17 cellular contexts compared by ENCODE assay signal in genomic region chrX:106955004-106955772, GRCh38. TPM values are rescaled to one million over a fixed set of nuclear protein-coding genes. Genes with fewer than 3 reads are reported as not detected.
A peak's percentile ranks its signal among the peaks of the same experiment; 100 is the strongest.
DNase-seq lines count a peak whose midpoint lies in the region; ATAC-seq and TF ChIP-seq lines count a peak whose summit lies in the region.
"Had no signal": no experiment of that assay in that cellular context is flagged by ENCODE, and none has a peak within 500 bp of the region (broad histone marks: within the 10 kb centered on the region; RNA-seq: fewer than 3 reads in every experiment).

No MANE protein-coding gene starts in this region.

- TF ChIP-seq CTCF in AG04449 (IDR thresholded peaks at IDR 0.05; ENCODE audit: insufficient read depth, low read length, missing control alignments) (no peak), HFFc6 (IDR thresholded peaks at IDR 0.05) (no peak), astrocyte of the spinal cord (IDR thresholded peaks at IDR 0.05; ENCODE audit: low read depth, low read length) (no peak)

- H3K4me3 ChIP-seq in AG04449 (ENCODE audit: low read depth, low read length) (no peak overlapping the region), astrocyte of the spinal cord (ENCODE audit: low read depth, low read length) (no peak overlapping the region)
- H3K4me3 ChIP-seq: body of pancreas had no signal

- no peaks in the 10 kb centered on the region for H3K9me3 Mint-ChIP-seq in HFFc6

- no peak for ATAC-seq in GM19463 (IDR thresholded peaks at IDR 0.05; ENCODE audit: unreplicated experiment)
- no peak for ATAC-seq in GM19455 (IDR thresholded peaks at IDR 0.05; ENCODE audit: unreplicated experiment)
- no peak for ATAC-seq in GM18909 (IDR thresholded peaks at IDR 0.05; ENCODE audit: poor library complexity, unreplicated experiment)
- ATAC-seq: body of pancreas had no signal

- peak overlapping the region; percentile 38 for H3K4me3 Mint-ChIP-seq in HFFc6

- in situ Hi-C loops in astrocyte of the spinal cord (cut with HindIII; ENCODE audit: low sequenced_read_pairs), result no loop called here

- H3K27me3 Mint-ChIP-seq in HFFc6 (ENCODE audit: insufficient read depth), result no peaks in the 10 kb centered on the region; the same call in 1 of the 2 replicates

- peak overlapping the region; percentile 80 for H3K27ac Mint-ChIP-seq in HFFc6

- peaks cover 29% of the 10 kb centered on the region for H3K4me1 Mint-ChIP-seq in HFFc6 (ENCODE audit: low read depth)

- DNase-seq in AG04449 (ENCODE audit: low read depth, low spot score) (peak; percentile 4), HFFc6 (peak; percentile 51), astrocyte of the spinal cord (ENCODE audit: low read depth, low spot score) (peak; percentile 37), kidney glomerular epithelial cell (lab: John Stamatoyannopoulos, UW) (peak; percentile 2), midbrain (lab: John Stamatoyannopoulos, UW) (no peak)
- DNase-seq: body of pancreas, erythroblast, NCI-H2029, NCI-H446, SIG-M5 had no signal

- CTCF ChIA-PET in AG04449 (lab: Yijun Ruan, JAX), result interaction anchor here (1.3 to 2.0 kb wide), 2 partner anchors 11 to 57 kb away, joined by 3 to 7 read pairs; no protein-coding TSS in a partner anchor

- POLR2A ChIA-PET in AG04449 (lab: Yijun Ruan, JAX), result no interaction called here

- H3K36me3 Mint-ChIP-seq in HFFc6 (ENCODE audit: low read depth), result no peaks in the 10 kb centered on the region; the same call in 1 of the 2 replicates

RNA-seq across cellular contexts. Expression of gene CLDN2, which starts 35.0 kb away (rescaled TPM):
- total RNA-seq in HFFc6 (2021; fragmentation: NEBNext Ultra II Directional; extraction: Animal tissue kit (Norgen Biotek cat#: 25700)), result not detected
- total RNA-seq: Daoy; dermis microvascular lymphatic vessel endothelial cell; T-helper 2 cell treated with Interferon-gamma antibody and Interleukin-4, amounts not matched to agents 100 ng/mL and 5 ng/mL, for 36 hours had no signal

RNA-seq across cellular contexts. Expression of gene MORC4, which starts 44.8 kb away (rescaled TPM):
- total RNA-seq in HFFc6 (2021; fragmentation: NEBNext Ultra II Directional; extraction: Animal tissue kit (Norgen Biotek cat#: 25700)), result 10 to 100 TPM; 23.6 to 27.7 (median 25.4) TPM

RNA-seq across cellular contexts. Expression of gene RIPPLY1, which starts 52.0 kb away (rescaled TPM):
- total RNA-seq in HFFc6 (2021; fragmentation: NEBNext Ultra II Directional; extraction: Animal tissue kit (Norgen Biotek cat#: 25700)), result not detected
- total RNA-seq: body of pancreas; Daoy; dermis microvascular lymphatic vessel endothelial cell; kidney epithelial cell; T-helper 2 cell treated with Interferon-gamma antibody and Interleukin-4, amounts not matched to agents 100 ng/mL and 5 ng/mL, for 36 hours had no signal
